Comparison of ENCODE assay signal across 8 cellular contexts in genomic region chr6:116462516-116462915, GRCh38. TPM values are rescaled to one million over a fixed set of nuclear protein-coding genes. Genes with fewer than 3 reads are reported as not detected.
DNase-seq lines count a peak whose midpoint lies in the region; ATAC-seq and TF ChIP-seq lines count a peak whose summit lies in the region.

No MANE protein-coding gene starts in this region.

- H3K27ac Mint-ChIP-seq in activated naive CD8-positive, alpha-beta T cell treated with anti-CD3 and anti-CD28 coated beads, Interleukin-2, amount 10 ng/mL, durations not matched to agents 7 days and 5 days, result peak overlapping the region; percentile 8

- DNase-seq in activated naive CD8-positive, alpha-beta T cell treated with anti-CD3 and anti-CD28 coated beads, Interleukin-2, amount 10 ng/mL, durations not matched to agents 7 days and 5 days, result no peak
- DNase-seq in HT-29 (ENCODE audit: low spot score) (no peak), HEK293T (ENCODE audit: extremely low spot score) (no peak), NOMO-1 treated with DMSO at 0.1 percent for 48 hours (lab: John Stamatoyannopoulos, UW; ENCODE audit: unreplicated experiment) (no peak)

- no peaks in the 10 kb centered on the region for H3K4me1 ChIP-seq in muscle layer of colon (ENCODE audit: insufficient read depth, low read length)

- no peak overlapping the region for H3K27ac ChIP-seq in muscle layer of colon (ENCODE audit: low read depth, low read length)

- ATAC-seq in GM18861 (IDR thresholded peaks at IDR 0.05; ENCODE audit: unreplicated experiment), result peak; percentile 34
- ATAC-seq in HG02798 (IDR thresholded peaks at IDR 0.05; ENCODE audit: poor library complexity, unreplicated experiment), result peak; percentile 29
- ATAC-seq in activated naive CD8-positive, alpha-beta T cell treated with anti-CD3 and anti-CD28 coated beads, Interleukin-2, amount 10 ng/mL, durations not matched to agents 7 days and 5 days (ENCODE audit: low read depth), result no peak
- ATAC-seq in HG02870 (IDR thresholded peaks at IDR 0.05; ENCODE audit: unreplicated experiment), result no peak

- peak overlapping the region; percentile 41 to 52 for H3K4me3 ChIP-seq in muscle layer of colon (ENCODE audit: low read depth in 1 of 2, low read length in 2 of 2)

- no peaks in the 10 kb centered on the region for H3K9me3 Mint-ChIP-seq in activated naive CD8-positive, alpha-beta T cell treated with anti-CD3 and anti-CD28 coated beads, Interleukin-2, amount 10 ng/mL, durations not matched to agents 7 days and 5 days

- no peaks in the 10 kb centered on the region for H3K36me3 ChIP-seq in muscle layer of colon (ENCODE audit: insufficient read depth, low read length)

- H3K9ac ChIP-seq in muscle layer of colon (ENCODE audit: low read length), result no peak overlapping the region

- H3K36me3 Mint-ChIP-seq in activated naive CD8-positive, alpha-beta T cell treated with anti-CD3 and anti-CD28 coated beads, Interleukin-2, amount 10 ng/mL, durations not matched to agents 7 days and 5 days, result peaks cover 6% of the 10 kb centered on the region

- CTCF ChIA-PET in HEK293T (lab: Yijun Ruan, JAX), result no interaction called here

- H3K27me3 ChIP-seq in muscle layer of colon (ENCODE audit: control insufficient read depth in 1 of 2, insufficient read depth in 2 of 2, low read length in 2 of 2), result peaks cover 0 to 13% of the 10 kb centered on the region in 2 donors

- peaks cover 20% of the 10 kb centered on the region for H3K27me3 Mint-ChIP-seq in activated naive CD8-positive, alpha-beta T cell treated with anti-CD3 and anti-CD28 coated beads, Interleukin-2, amount 10 ng/mL, durations not matched to agents 7 days and 5 days

- peaks cover 39% of the 10 kb centered on the region for H3K4me1 Mint-ChIP-seq in activated naive CD8-positive, alpha-beta T cell treated with anti-CD3 and anti-CD28 coated beads, Interleukin-2, amount 10 ng/mL, durations not matched to agents 7 days and 5 days

- POLR2A ChIA-PET in activated naive CD8-positive, alpha-beta T cell treated with anti-CD3 and anti-CD28 coated beads, Interleukin-2, amount 10 ng/mL, durations not matched to agents 7 days and 5 days (lab: Charles Lee), result interaction anchor here (0.6 kb wide), 1 partner anchor 147 kb away, joined by 4 read pairs; no protein-coding TSS in a partner anchor
- POLR2A ChIA-PET in HEK293T (lab: Yijun Ruan, JAX), result no interaction called here

- H3K4me3 Mint-ChIP-seq in activated naive CD8-positive, alpha-beta T cell treated with anti-CD3 and anti-CD28 coated beads, Interleukin-2, amount 10 ng/mL, durations not matched to agents 7 days and 5 days, result peak overlapping the region; percentile 77

- H3K9me3 ChIP-seq in muscle layer of colon (ENCODE audit: low read length), result no peaks in the 10 kb centered on the region

TF ChIP-seq in HEK293T, 16 proteins besides CTCF, POLR2A, EP300 and RAD21:
- TF ChIP-seq ZNF384 (IDR thresholded peaks at IDR 0.05), result no peak
- no peak for TF ChIP-seq FOXM1 (IDR thresholded peaks at IDR 0.05; ENCODE audit: borderline replicate concordance)
- no peak for TF ChIP-seq BHLHE40 (IDR thresholded peaks at IDR 0.05; ENCODE audit: borderline replicate concordance)
- no peak for TF ChIP-seq FOXA1 (IDR thresholded peaks at IDR 0.05)
- TF ChIP-seq NFRKB (IDR thresholded peaks at IDR 0.05), result no peak
- TF ChIP-seq HDGF (IDR thresholded peaks at IDR 0.05; ENCODE audit: borderline replicate concordance), result no peak
- TF ChIP-seq L3MBTL2 (conservative IDR thresholded peaks at IDR 0.05), result no peak
- no peak for TF ChIP-seq ELF4 (IDR thresholded peaks at IDR 0.05)
- no peak for TF ChIP-seq FOXK2 (IDR thresholded peaks at IDR 0.05)
- TF ChIP-seq, protein P1, sequence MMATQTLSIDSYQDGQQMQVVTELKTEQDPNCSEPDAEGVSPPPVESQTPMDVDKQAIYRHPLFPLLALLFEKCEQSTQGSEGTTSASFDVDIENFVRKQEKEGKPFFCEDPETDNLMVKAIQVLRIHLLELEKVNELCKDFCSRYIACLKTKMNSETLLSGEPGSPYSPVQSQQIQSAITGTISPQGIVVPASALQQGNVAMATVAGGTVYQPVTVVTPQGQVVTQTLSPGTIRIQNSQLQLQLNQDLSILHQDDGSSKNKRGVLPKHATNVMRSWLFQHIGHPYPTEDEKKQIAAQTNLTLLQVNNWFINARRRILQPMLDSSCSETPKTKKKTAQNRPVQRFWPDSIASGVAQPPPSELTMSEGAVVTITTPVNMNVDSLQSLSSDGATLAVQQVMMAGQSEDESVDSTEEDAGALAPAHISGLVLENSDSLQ (IDR thresholded peaks at IDR 0.05), result no peak
- TF ChIP-seq ARNT (IDR thresholded peaks at IDR 0.05), result no peak
- no peak for TF ChIP-seq CTBP1 (IDR thresholded peaks at IDR 0.05; ENCODE audit: borderline replicate concordance)
- no peak for TF ChIP-seq SUZ12 (IDR thresholded peaks at IDR 0.05)
- TF ChIP-seq SP1 (IDR thresholded peaks at IDR 0.05), result no peak

RNA-seq across cellular contexts. Expression of gene CALHM6, which starts 1.3 kb away (rescaled TPM):
- total RNA-seq in activated naive CD8-positive, alpha-beta T cell treated with anti-CD3 and anti-CD28 coated beads, Interleukin-2, amount 10 ng/mL, durations not matched to agents 7 days and 5 days, result 10 to 100 TPM; 23.2 to 26.7 TPM
- total RNA-seq in HT-29 (2014; rRNA removed; shearing (Covaris generic)), result not detected in 2 replicates

RNA-seq across cellular contexts. Expression of gene CALHM5, which starts 48.9 kb away (rescaled TPM):
- total RNA-seq in activated naive CD8-positive, alpha-beta T cell treated with anti-CD3 and anti-CD28 coated beads, Interleukin-2, amount 10 ng/mL, durations not matched to agents 7 days and 5 days, result not detected
- total RNA-seq in HT-29 (2014; rRNA removed; shearing (Covaris generic)), result 0.08 and 0.23 TPM in 2 replicates

Comparison
In these comparisons a context has a peak if more than half of its experiments do, and no peak if none do; other contexts are left out.
1. ATAC-seq: peak in GM18861 (single experiment) and HG02798 (single experiment); none in activated naive CD8-positive, alpha-beta T cell treated with anti-CD3 and anti-CD28 coated beads, Interleukin-2, amount 10 ng/mL, durations not matched to agents 7 days and 5 days (single experiment) and HG02870 (single experiment).
2. RNA of gene CALHM6, which starts 1.3 kb away (total RNA-seq): 23.2 to 26.7 TPM in activated naive CD8-positive, alpha-beta T cell treated with anti-CD3 and anti-CD28 coated beads, Interleukin-2, amount 10 ng/mL, durations not matched to agents 7 days and 5 days; not detected in HT-29; every median in the first group is over 10 times any median in the second.